8 cellular contexts compared by ENCODE assay signal in genomic region chr13:113393226-113393571, GRCh38. TPM values are rescaled to one million over a fixed set of nuclear protein-coding genes. Genes with fewer than 3 reads are reported as not detected.
DNase-seq lines count a peak whose midpoint lies in the region; ATAC-seq and TF ChIP-seq lines count a peak whose summit lies in the region.

No MANE protein-coding gene starts in this region.

- H3K27ac ChIP-seq in left lung (no peak overlapping the region), vagina (no peak overlapping the region)

- TF ChIP-seq CTCF in astrocyte of the cerebellum (IDR thresholded peaks at IDR 0.05; ENCODE audit: low read depth, low read length, missing control alignments) = no peak
- TF ChIP-seq CTCF in left lung (IDR thresholded peaks at IDR 0.05) = no peak
- TF ChIP-seq CTCF in vagina (IDR thresholded peaks at IDR 0.05) = no peak

- H3K36me3 ChIP-seq in left lung = no peaks in the 10 kb centered on the region
- H3K36me3 ChIP-seq in vagina = no peaks in the 10 kb centered on the region

- H3K4me3 ChIP-seq in astrocyte of the cerebellum (ENCODE audit: low read depth, low read length) = peak overlapping the region; percentile 72
- H3K4me3 ChIP-seq in left lung = peak overlapping the region; percentile 50 to 66
- peak overlapping the region; percentile 59 to 61 for H3K4me3 ChIP-seq in vagina

- TF ChIP-seq POLR2A in vagina (IDR thresholded peaks at IDR 0.05) = no peak

- H3K9me3 ChIP-seq in left lung = peaks cover 0 to 8% of the 10 kb centered on the region in 2 donors
- no peaks in the 10 kb centered on the region for H3K9me3 ChIP-seq in vagina

- H3K4me1 ChIP-seq in left lung (peaks cover 3 to 12% of the 10 kb centered on the region in 2 donors), vagina (peaks cover 8% of the 10 kb centered on the region)

- ATAC-seq in left lung (no peak), GM21737 (IDR thresholded peaks at IDR 0.05; ENCODE audit: unreplicated experiment) (no peak)

- in situ Hi-C loops in astrocyte of the cerebellum (cut with HindIII; ENCODE audit: low sequenced_read_pairs) = no loop called here

- no peaks in the 10 kb centered on the region for H3K27me3 ChIP-seq in left lung
- H3K27me3 ChIP-seq in vagina = no peaks in the 10 kb centered on the region

- DNase-seq in activated effector memory CD4-positive, alpha-beta T cell treated with anti-CD3 and anti-CD28 coated beads, Interleukin-2, amount 50 U/mL, for 16 hours = peak; percentile 60
- no peak for DNase-seq in activated effector memory CD4-positive, alpha-beta T cell treated with Interleukin-2 at 50 U/mL for 16 hours
- no peak for DNase-seq in astrocyte of the cerebellum (ENCODE audit: low read depth)
- no peak for DNase-seq in left lung
- DNase-seq in vagina (ENCODE audit: extremely low spot score in 2 of 2) = peak in 1 of 2 donors; percentile 80
- DNase-seq in Ammon's horn (ENCODE audit: low spot score) = no peak
- no peak for DNase-seq in amniotic stem cell (lab: John Stamatoyannopoulos, UW)

- intact Hi-C loops in left lung (cut with DNase I) = loop anchor here in 1 of 2 donors (10.0 kb wide), 2 partner anchors 118 to 448 kb away; no protein-coding TSS in a partner anchor
- intact Hi-C loops in vagina (cut with DNase I) = loop anchor here (10.0 kb wide), 1 partner anchor 448 kb away; no protein-coding TSS in a partner anchor

RNA-seq across cellular contexts. Expression of gene GRTP1, which starts 29.3 kb away (rescaled TPM):
- total RNA-seq in left lung = 1 to 10 TPM; 6.7 to 7.1 TPM
- total RNA-seq in vagina = 15.0 TPM
